ENCODE assay signal across 14 cellular contexts in the genomic region with DNA sequence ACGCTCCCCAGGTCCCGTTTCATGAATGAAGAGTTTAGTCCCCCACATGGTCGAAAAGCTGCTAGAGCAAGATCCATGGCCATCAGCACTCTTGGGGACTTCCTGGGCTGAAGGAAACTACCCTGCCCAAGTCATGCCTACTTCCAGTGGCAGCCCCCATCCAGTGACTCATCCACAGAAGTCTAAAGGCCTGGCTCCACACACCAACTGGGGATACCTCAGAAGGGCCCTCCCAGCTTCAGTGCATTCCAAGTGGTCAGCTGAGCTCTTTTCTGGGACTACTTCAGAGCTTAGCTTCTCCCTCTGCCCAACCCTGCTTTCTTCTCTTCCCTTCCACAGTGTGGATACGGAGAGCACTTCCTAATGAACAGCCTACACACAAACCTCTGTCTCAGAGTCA.
DNase-seq lines count a peak whose midpoint lies in the region; ATAC-seq and TF ChIP-seq lines count a peak whose summit lies in the region.
"Had no signal": no experiment of that assay in that cellular context is flagged by ENCODE, and none has a peak within 500 bp of the region (broad histone marks: within the 10 kb centered on the region; RNA-seq: fewer than 3 reads in every experiment).

No MANE protein-coding gene starts in this region.

- 89% methylated on average over 4 of the region's 4 CpGs for WGBS in mesenchymal stem cell

- no peak for ATAC-seq in HG02970 (IDR thresholded peaks at IDR 0.05; ENCODE audit: low FRiP score, unreplicated experiment)
- ATAC-seq in HG03432 (IDR thresholded peaks at IDR 0.05; ENCODE audit: unreplicated experiment), result no peak
- ATAC-seq in HG03571 (IDR thresholded peaks at IDR 0.05; ENCODE audit: unreplicated experiment), result no peak
- ATAC-seq: left colon, PC-3 had no signal

- peak overlapping the region in 4 of 7 donors; percentile 5 to 81 (median 28) for H3K27ac Mint-ChIP-seq in CD14-positive monocyte

- H3K27me3 ChIP-seq in mesenchymal stem cell (ENCODE audit: control insufficient read depth in 1 of 2, insufficient read depth in 1 of 2, low read length in 2 of 2), result no peaks in the 10 kb centered on the region
- H3K27me3 ChIP-seq: BE2C had no signal

- H3K23ac ChIP-seq in mesenchymal stem cell (ENCODE audit: low read length in 2 of 2), result no peak overlapping the region

- H3K4me3 Mint-ChIP-seq in CD14-positive monocyte, result no peak overlapping the region
- H3K4me3 Mint-ChIP-seq: brain had no signal

- no peaks in the 10 kb centered on the region for H3K36me3 Mint-ChIP-seq in CD14-positive monocyte
- H3K36me3 Mint-ChIP-seq: brain had no signal

- H3K4me2 ChIP-seq in mesenchymal stem cell (ENCODE audit: low read length, poor library complexity, severe bottlenecking), result no peak overlapping the region

- no peak overlapping the region for H2BK5ac ChIP-seq in mesenchymal stem cell (ENCODE audit: low read depth, low read length, poor library complexity, severe bottlenecking)

- H2BK12ac ChIP-seq in mesenchymal stem cell (ENCODE audit: low read length in 2 of 2), result peak overlapping the region; percentile 43 to 65

- intact Hi-C loops in CD14-positive monocyte (cut with micrococcal nuclease), result loop anchor here in 1 of 2 donors (5.0 to 10.0 kb wide), 3 partner anchors 51 to 148 kb away; no protein-coding TSS in a partner anchor

- TF ChIP-seq CTCF in CD14-positive monocyte (IDR thresholded peaks at IDR 0.05) (no peak), choroid plexus epithelial cell (conservative IDR thresholded peaks at IDR 0.05; ENCODE audit: low read depth, low read length) (no peak)

- H2AK5ac ChIP-seq in mesenchymal stem cell (ENCODE audit: low read length, severe bottlenecking), result peak overlapping the region; percentile 66

- peaks cover 0 to 5% (median 0%) of the 10 kb centered on the region in 3 donors for H3K27me3 Mint-ChIP-seq in CD14-positive monocyte (ENCODE audit: low read depth in 3 of 3)
- H3K27me3 Mint-ChIP-seq: brain had no signal

- H3K9me3 Mint-ChIP-seq in CD14-positive monocyte, result no peaks in the 10 kb centered on the region
- H3K9me3 Mint-ChIP-seq: brain had no signal

- H4K91ac ChIP-seq in mesenchymal stem cell (ENCODE audit: low read length), result peak overlapping the region; percentile 15

- H2BK15ac ChIP-seq in mesenchymal stem cell (ENCODE audit: low read depth, poor library complexity, severe bottlenecking), result no peak overlapping the region

- H2AFZ ChIP-seq in mesenchymal stem cell (ENCODE audit: low read depth, low read length), result no peak overlapping the region

- no peak overlapping the region for H3K14ac ChIP-seq in mesenchymal stem cell (ENCODE audit: low read length in 2 of 2)

- H3K4me1 Mint-ChIP-seq in CD14-positive monocyte, result peaks cover 49% of the 10 kb centered on the region

- no peak overlapping the region for H3K27ac ChIP-seq in mesenchymal stem cell (ENCODE audit: low read length, poor library complexity, severe bottlenecking)
- H3K27ac ChIP-seq: thoracic aorta had no signal

- H3K4me1 ChIP-seq in mesenchymal stem cell (ENCODE audit: control insufficient read depth, insufficient read depth, low read depth, low read length), result peaks cover 18% of the 10 kb centered on the region

- H3K36me3 ChIP-seq in mesenchymal stem cell (ENCODE audit: control insufficient read depth in 1 of 2, insufficient read depth in 2 of 2, low read depth in 1 of 2, low read length in 2 of 2), result no peaks in the 10 kb centered on the region
- H3K36me3 ChIP-seq: BE2C, thoracic aorta had no signal

- H2BK120ac ChIP-seq in mesenchymal stem cell (ENCODE audit: low read depth, low read length), result no peak overlapping the region

- DNase-seq in CD14-positive monocyte (ENCODE audit: low spot score) (no peak), NCI-H226 (peak; percentile 77), choroid plexus epithelial cell (ENCODE audit: low read depth) (peak; percentile 76), mesenchymal stem cell (peak; percentile 70), GOT3 (lab: John Stamatoyannopoulos, UW) (no peak)
- DNase-seq: BE2C, left colon, NCI-H2107, PC-3 had no signal

- peak overlapping the region; percentile 38 to 43 for H3K4ac ChIP-seq in mesenchymal stem cell (ENCODE audit: low read depth in 1 of 2, low read length in 2 of 2)

- peak overlapping the region; percentile 56 for H3K9ac ChIP-seq in mesenchymal stem cell (ENCODE audit: low read length)

- no peaks in the 10 kb centered on the region for H3K9me3 ChIP-seq in mesenchymal stem cell (ENCODE audit: control insufficient read depth, low read length)
- H3K9me3 ChIP-seq: BE2C, thoracic aorta had no signal

- H3K4me3 ChIP-seq in choroid plexus epithelial cell (ENCODE audit: low read depth, low read length) (no peak overlapping the region), mesenchymal stem cell (ENCODE audit: insufficient read depth in 1 of 2, low read depth in 1 of 2, low read length in 2 of 2) (peak overlapping the region in 1 of 2 experiments; percentile 4)
- H3K4me3 ChIP-seq: thoracic aorta had no signal

- no peak overlapping the region for H4K8ac ChIP-seq in mesenchymal stem cell (ENCODE audit: low read length)

- H3K79me1 ChIP-seq in mesenchymal stem cell (replicated peaks; ENCODE audit: low read length, poor library complexity, severe bottlenecking), result peaks cover 19% of the 10 kb centered on the region

- H3K18ac ChIP-seq in mesenchymal stem cell (ENCODE audit: low read depth in 1 of 2, low read length in 2 of 2), result peak overlapping the region in 1 of 2 experiments; percentile 64

Comparison
In these comparisons a context has a peak if more than half of its experiments do, and no peak if none do; other contexts are left out.
1. DNase-seq: peak in NCI-H226 (single experiment), choroid plexus epithelial cell (single experiment) and mesenchymal stem cell (single experiment); none in CD14-positive monocyte (single experiment) and GOT3 (single experiment).